Comparison of ENCODE assay signal across 27 cellular contexts in the genomic region with DNA sequence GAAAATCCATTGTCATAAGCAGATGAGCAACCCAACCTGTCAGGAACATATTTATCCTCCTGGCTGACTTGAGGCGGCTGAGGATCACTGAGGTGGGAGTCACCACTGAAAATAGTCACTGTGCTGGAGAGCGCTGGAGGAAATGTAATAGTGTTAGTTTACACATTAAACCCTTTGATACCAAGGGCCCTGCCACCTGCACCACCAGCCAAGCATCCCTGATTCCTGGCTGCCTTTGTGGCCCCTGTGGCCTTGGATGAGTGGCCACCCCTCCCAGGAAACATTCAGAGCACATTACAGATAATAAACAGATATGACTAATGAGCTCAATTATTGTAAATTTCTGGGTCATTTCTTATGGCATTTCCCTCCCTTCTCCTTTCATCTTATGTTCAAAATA.
"Had no signal": no experiment of that assay in that cellular context is flagged by ENCODE, and none has a peak within 500 bp of the region (broad histone marks: within the 10 kb centered on the region; RNA-seq: fewer than 3 reads in every experiment).

No MANE protein-coding gene starts in this region.

- DNase-seq: activated B cell treated with CpG ODN at 0.5 μM for 24 hours; activated CD4-positive, alpha-beta T cell treated with anti-CD3 and anti-CD28 coated beads, Interleukin-2, amount 50 U/mL, for 1 hour; activated CD8-positive, alpha-beta T cell treated with anti-CD3 and anti-CD28 coated beads, Interleukin-2, amount 10 ng/mL, durations not matched to agents 7 days and 5 days; activated gamma-delta T cell; activated naive CD4-positive, alpha-beta T cell treated with anti-CD3 and anti-CD28 coated beads, Interleukin-2, amount 50 U/mL, for 16 hours; activated T-cell treated with anti-CD3 and anti-CD28 coated beads, Interleukin-2, amount 50 U/mL, for 24 hours; amniotic stem cell; brain microvascular endothelial cell; cortex of kidney; effector memory CD8-positive, alpha-beta T cell; foreskin fibroblast; heart left ventricle; hypothalamus; immature natural killer cell; kidney; left ventricle myocardium inferior; ovary; retina; stimulated activated CD4-positive, alpha-beta T cell treated with anti-CD3 and anti-CD28 coated beads, Interleukin-1b, Interleukin-23, amount 100 ng/mL, for 48 hours; stimulated activated CD4-positive, alpha-beta T cell treated with anti-CD3 and anti-CD28 coated beads, Interleukin-4, amount 100 ng/mL, for 4 hours; stimulated activated CD8-positive, alpha-beta memory T cell treated with anti-CD3 and anti-CD28 coated beads, Interleukin-4, amount 100 ng/mL, for 48 hours; stimulated activated naive CD8-positive, alpha-beta T cell treated with anti-CD3 and anti-CD28 coated beads, Interleukin-15, amount 100 ng/mL, for 72 hours; substantia nigra; T-helper 1 cell; upper lobe of left lung had no signal

- H3K4me3 ChIP-seq: heart left ventricle, left ventricle myocardium inferior, lung, ovary, smooth muscle cell, upper lobe of left lung had no signal

- H3K27me3 ChIP-seq: brain microvascular endothelial cell, heart left ventricle, ovary, upper lobe of left lung had no signal

- H3K36me3 ChIP-seq: brain microvascular endothelial cell, heart left ventricle, left ventricle myocardium inferior, ovary, upper lobe of left lung had no signal
